7 cellular contexts compared by ENCODE assay signal in the genomic region with DNA sequence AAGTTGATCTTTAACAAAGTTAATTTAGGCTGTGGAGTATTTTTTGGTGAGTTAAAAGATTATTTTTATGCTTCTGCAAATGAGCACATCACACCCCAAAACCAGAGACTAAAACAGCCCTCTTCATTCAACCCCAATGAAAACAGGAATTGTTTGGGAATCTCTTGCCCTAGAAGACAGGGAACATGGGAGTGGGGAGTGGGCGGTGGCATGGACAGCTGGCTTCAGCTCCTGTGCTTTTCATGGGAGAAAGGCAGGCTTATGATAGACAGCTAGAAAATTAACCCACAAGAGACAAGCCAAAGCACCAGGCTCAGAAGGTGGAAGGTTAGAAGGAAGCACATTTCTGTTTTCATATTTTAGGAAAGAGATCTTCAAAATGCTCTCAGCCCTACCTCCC.
"Had no signal": no experiment of that assay in that cellular context is flagged by ENCODE, and none has a peak within 500 bp of the region (broad histone marks: within the 10 kb centered on the region; RNA-seq: fewer than 3 reads in every experiment).

No MANE protein-coding gene starts in this region.

- H3K27ac ChIP-seq: GM23248, HL-60 had no signal

- H3K4me3 Mint-ChIP-seq: IgD-negative memory B cell had no signal

- H3K36me3 ChIP-seq: HAP-1 had no signal

- DNase-seq: GM23248, GOT3, H7, KBM-7 had no signal

- H3K27ac Mint-ChIP-seq: IgD-negative memory B cell had no signal

- H3K4me1 ChIP-seq: HAP-1 had no signal

- H3K4me3 ChIP-seq: GM23248, HAP-1 had no signal

- H3K9ac ChIP-seq: GM23248 had no signal

- H3K9me3 ChIP-seq: HAP-1 had no signal

- H3K4me1 Mint-ChIP-seq: IgD-negative memory B cell had no signal

- H3K36me3 Mint-ChIP-seq: IgD-negative memory B cell had no signal
